Comparison of ENCODE assay signal across 12 cellular contexts in genomic region chr17:61833536-61834203, GRCh38. TPM values are rescaled to one million over a fixed set of nuclear protein-coding genes. Genes with fewer than 3 reads are reported as not detected.
DNase-seq lines count a peak whose midpoint lies in the region; ATAC-seq and TF ChIP-seq lines count a peak whose summit lies in the region.
"Had no signal": no experiment of that assay in that cellular context is flagged by ENCODE, and none has a peak within 500 bp of the region (broad histone marks: within the 10 kb centered on the region; RNA-seq: fewer than 3 reads in every experiment).

No MANE protein-coding gene starts in this region.

- H3K27me3 ChIP-seq in GM23338 (ENCODE audit: insufficient read depth) (no peaks in the 10 kb centered on the region), uterus (no peaks in the 10 kb centered on the region)

- no peak overlapping the region for H3K4me3 Mint-ChIP-seq in GM23338
- no peak overlapping the region for H3K4me3 Mint-ChIP-seq in chondrocyte (ENCODE audit: unreplicated experiment)
- H3K4me3 Mint-ChIP-seq: H9; naive thymus-derived CD8-positive, alpha-beta T cell had no signal

- H3K36me3 ChIP-seq in GM23338 (ENCODE audit: insufficient read depth): no peaks in the 10 kb centered on the region
- H3K36me3 ChIP-seq in uterus: no peaks in the 10 kb centered on the region

- TF ChIP-seq CTCF in GM23338 (conservative IDR thresholded peaks at IDR 0.05; ENCODE audit: low read depth in 2 of 2) (no peak), epithelial cell of proximal tubule (conservative IDR thresholded peaks at IDR 0.05; ENCODE audit: low read depth, low read length) (no peak), uterus (IDR thresholded peaks at IDR 0.05) (no peak), chondrocyte (IDR thresholded peaks at IDR 0.05) (no peak)

- H3K27ac Mint-ChIP-seq in GM23338 (no peak overlapping the region), chondrocyte (ENCODE audit: unreplicated experiment) (no peak overlapping the region)
- H3K27ac Mint-ChIP-seq: naive thymus-derived CD8-positive, alpha-beta T cell had no signal

- H3K27ac ChIP-seq in GM23338 (ENCODE audit: low read depth): no peak overlapping the region
- no peak overlapping the region for H3K27ac ChIP-seq in uterus

- DNase-seq in GM23338 (ENCODE audit: low spot score): peak; percentile 19
- DNase-seq in RPMI7951 (ENCODE audit: low read depth): peak; percentile 92
- DNase-seq in epithelial cell of proximal tubule (ENCODE audit: low read depth): peak; percentile 23
- peak; percentile 11 for DNase-seq in pulmonary artery endothelial cell (ENCODE audit: low read depth, low spot score)
- no peak for DNase-seq in uterus
- no peak for DNase-seq in NCI-H748 (lab: John Stamatoyannopoulos, UW; ENCODE audit: unreplicated experiment)
- no peak for DNase-seq in CD1c-positive myeloid dendritic cell (ENCODE audit: extremely low spot score)
- no peak for DNase-seq in chondrocyte (ENCODE audit: low spot score)
- DNase-seq: central memory CD4-positive, alpha-beta T cell; H9; naive thymus-derived CD8-positive, alpha-beta T cell; stimulated activated CD4-positive, alpha-beta T cell treated with anti-CD3 and anti-CD28 coated beads, Interleukin-12 subunit alpha, Interleukin-12 subunit beta, amount 100 ng/mL, for 4 hours had no signal

- H3K4me1 ChIP-seq in GM23338 (ENCODE audit: insufficient read depth) (no peaks in the 10 kb centered on the region), uterus (no peaks in the 10 kb centered on the region)

- H3K36me3 Mint-ChIP-seq in GM23338 (ENCODE audit: low read depth) (peaks cover 10% of the 10 kb centered on the region), chondrocyte (ENCODE audit: low read depth) (peaks cover 1% of the 10 kb centered on the region)
- H3K36me3 Mint-ChIP-seq: naive thymus-derived CD8-positive, alpha-beta T cell had no signal

- H3K4me2 ChIP-seq in GM23338: no peak overlapping the region

- no peaks in the 10 kb centered on the region for H3K79me2 ChIP-seq in GM23338 (replicated peaks; ENCODE audit: insufficient read depth)

- no peaks in the 10 kb centered on the region for H3K9me3 Mint-ChIP-seq in GM23338
- H3K9me3 Mint-ChIP-seq in chondrocyte (ENCODE audit: low read depth): peaks cover 2% of the 10 kb centered on the region
- H3K9me3 Mint-ChIP-seq: naive thymus-derived CD8-positive, alpha-beta T cell had no signal

- H3K4me3 ChIP-seq in GM23338: no peak overlapping the region
- no peak overlapping the region for H3K4me3 ChIP-seq in epithelial cell of proximal tubule (ENCODE audit: low read depth, low read length)
- H3K4me3 ChIP-seq in uterus: no peak overlapping the region

- H3K4me1 Mint-ChIP-seq in GM23338 (no peaks in the 10 kb centered on the region), chondrocyte (ENCODE audit: low read depth) (peaks cover 16% of the 10 kb centered on the region)

- H2AFZ ChIP-seq in GM23338: no peak overlapping the region

- H3K9me2 ChIP-seq in GM23338 (ENCODE audit: insufficient read depth): no peaks in the 10 kb centered on the region

- intact Hi-C loops in uterus (cut with DNase I; ENCODE audit: low total_unique reads): no loop called here

- TF ChIP-seq POLR2A in uterus (IDR thresholded peaks at IDR 0.05): no peak

- no peaks in the 10 kb centered on the region for H3K9me3 ChIP-seq in uterus

- ATAC-seq in GM23338: no peak
- ATAC-seq: naive thymus-derived CD8-positive, alpha-beta T cell had no signal

- H3F3A ChIP-seq in GM23338 (replicated peaks; ENCODE audit: low read depth): no peaks in the 10 kb centered on the region

- no peaks in the 10 kb centered on the region for H4K20me1 ChIP-seq in GM23338 (replicated peaks; ENCODE audit: insufficient read depth)

- no peaks in the 10 kb centered on the region for H3K27me3 Mint-ChIP-seq in GM23338 (ENCODE audit: insufficient read depth, low read depth, poor library complexity)
- H3K27me3 Mint-ChIP-seq in chondrocyte (ENCODE audit: low read depth): no peaks in the 10 kb centered on the region
- H3K27me3 Mint-ChIP-seq: naive thymus-derived CD8-positive, alpha-beta T cell had no signal

TF ChIP-seq in GM23338, 12 proteins besides CTCF, POLR2A, EP300 and RAD21:
- no peak for TF ChIP-seq JUNB (IDR thresholded peaks at IDR 0.05; ENCODE audit: unreplicated experiment)
- no peak for TF ChIP-seq EZH2phosphoT487 (IDR thresholded peaks at IDR 0.05; ENCODE audit: unreplicated experiment)
- TF ChIP-seq ZNF462 (CRISPR knock-in tag; IDR thresholded peaks at IDR 0.05): no peak
- TF ChIP-seq ZNF114 (CRISPR knock-in tag; IDR thresholded peaks at IDR 0.05): no peak
TF ChIP-seq in GM23338: peak in this region for 0.

RNA-seq across cellular contexts. Expression of gene BRIP1, which starts 29.7 kb away (rescaled TPM):
- total RNA-seq in GM23338 (2014; rRNA removed; shearing (Covaris generic)): 23.1 and 24.2 TPM in 2 replicates
- polyA plus RNA-seq in GM23338 (2016; fragmentation: Nextera tagmentation; extraction: Ambion mirVana): 5.5 and 8.0 TPM in 2 replicates
- total RNA-seq in RPMI7951 (2014; rRNA removed; shearing (Covaris generic)): 10.7 and 12.7 TPM in 2 replicates
- total RNA-seq in epithelial cell of proximal tubule (12.6 and 20.8 TPM in 2 replicates), pulmonary artery endothelial cell (7.1 and 7.9 TPM in 2 replicates), uterus (10 to 100 TPM in 1 of 4 donors, 1 to 10 TPM in 1, not detected in 2; 1.0 to 13.0 TPM), chondrocyte (4.2 to 7.7 TPM (median 4.3 TPM) in 3 replicates)

Comparison
In these comparisons a context has a peak if more than half of its experiments do, and no peak if none do; other contexts are left out.
1. DNase-seq: peak in GM23338 (single experiment), RPMI7951 (single experiment), epithelial cell of proximal tubule (single experiment) and pulmonary artery endothelial cell (single experiment); none in uterus (0 of 2), NCI-H748 (single experiment), CD1c-positive myeloid dendritic cell (single experiment) and chondrocyte (single experiment).